28 cellular contexts compared by ENCODE assay signal in the genomic region with DNA sequence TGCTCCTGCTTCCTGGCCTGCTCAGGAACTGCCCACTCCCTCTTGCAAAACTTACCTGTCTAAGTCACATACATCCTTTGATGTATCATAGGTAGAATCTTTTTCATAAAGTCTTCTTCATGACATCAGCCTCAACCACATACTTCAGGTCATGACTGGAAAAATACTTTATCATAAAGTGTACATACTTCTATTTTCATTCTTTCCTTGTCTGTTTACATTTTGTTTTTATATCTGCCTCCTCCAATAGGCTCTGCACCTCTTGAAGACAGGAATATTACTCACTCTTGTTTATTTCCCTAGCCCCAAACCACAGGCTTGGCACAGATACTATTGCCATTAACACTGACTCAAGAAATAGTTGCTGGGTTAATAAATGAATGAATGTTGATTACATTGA. TPM values are rescaled to one million over a fixed set of nuclear protein-coding genes. Genes with fewer than 3 reads are reported as not detected.
A peak's percentile ranks its signal among the peaks of the same experiment; 100 is the strongest.
DNase-seq lines count a peak whose midpoint lies in the region; ATAC-seq, FAIRE-seq and TF ChIP-seq lines count a peak whose summit lies in the region.
"Had no signal": no experiment of that assay in that cellular context is flagged by ENCODE, and none has a peak within 500 bp of the region (broad histone marks: within the 10 kb centered on the region; RNA-seq: fewer than 3 reads in every experiment).

No MANE protein-coding gene starts in this region.

- DNase-seq in EH (ENCODE audit: low read depth): peak; percentile 1
- peak; percentile 47 for DNase-seq in MG63
- peak; percentile 25 for DNase-seq in astrocyte of the hippocampus (ENCODE audit: low read depth, low spot score)
- peak; percentile 28 for DNase-seq in keratinocyte (ENCODE audit: low read depth, low spot score)
- no peak for DNase-seq in dedifferentiated amniotic fluid mesenchymal stem cell (ENCODE audit: extremely low spot score)
- DNase-seq in mesenteric fat pad (ENCODE audit: low spot score): no peak
- no peak for DNase-seq in MM.1S
- DNase-seq: activated CD4-positive, alpha-beta T cell treated with anti-CD3 and anti-CD28 coated beads, Interleukin-2, amount 50 U/mL, for 4 hours; activated naive CD4-positive, alpha-beta T cell treated with anti-CD3 and anti-CD28 coated beads, Interleukin-2, amount 50 U/mL, for 16 hours; anterior cingulate cortex; Calu3; DND-41; foreskin melanocyte; left lung; midbrain; NCI-H1694; NCI-H2171; NCI-H524 treated with DMSO at 0.1 percent for 48 hours; ovary; spleen; stimulated activated CD4-positive, alpha-beta T cell treated with anti-CD3 and anti-CD28 coated beads, Interleukin-2, amount 100 ng/mL, for 48 hours had no signal

- no peak overlapping the region for H3K9ac ChIP-seq in keratinocyte (ENCODE audit: control insufficient read depth, extremely low read depth, insufficient read depth, low read length)
- no peak overlapping the region for H3K9ac ChIP-seq in MM.1S (ENCODE audit: low read length)
- H3K9ac ChIP-seq: KMS-11 had no signal

- H3K27ac ChIP-seq in keratinocyte (ENCODE audit: control insufficient read depth, insufficient read depth, low read length): no peak overlapping the region
- no peak overlapping the region for H3K27ac ChIP-seq in MM.1S (ENCODE audit: low read length)
- H3K27ac ChIP-seq: KMS-11, left lung, ovary, spleen had no signal

- no peaks in the 10 kb centered on the region for H3K9me1 ChIP-seq in keratinocyte (ENCODE audit: control insufficient read depth, extremely low read depth, insufficient read depth, low read length)

- no peak overlapping the region for H2AFZ ChIP-seq in keratinocyte (ENCODE audit: control insufficient read depth, low read length)
- no peak overlapping the region for H2AFZ ChIP-seq in MM.1S (ENCODE audit: low read length)

- no peaks in the 10 kb centered on the region for H3F3A ChIP-seq in MM.1S (ENCODE audit: insufficient read depth, low read length)

- H3K4me3 ChIP-seq in MG63: no peak overlapping the region
- no peak overlapping the region for H3K4me3 ChIP-seq in keratinocyte (ENCODE audit: control insufficient read depth in 2 of 3, extremely low read depth in 1 of 3, insufficient read depth in 2 of 3, low read depth in 1 of 3, low read length in 3 of 3)
- H3K4me3 ChIP-seq in MM.1S (ENCODE audit: low read length): no peak overlapping the region
- H3K4me3 ChIP-seq: left lung, ovary, spleen had no signal

- ATAC-seq in HG03045 (IDR thresholded peaks at IDR 0.05; ENCODE audit: unreplicated experiment): no peak
- ATAC-seq: left lung; natural killer cell treated with Interleukin-12 subunit alpha and Interleukin-12 subunit beta and Interleukin-15 and Interleukin-18, amount 100 ng/mL, for 72 hours; SK-N-SH treated with all-trans-retinoic acid at 6 μM for 48 hours; stimulated activated effector memory CD8-positive, alpha-beta T cell treated with anti-CD3 and anti-CD28 coated beads, Interleukin-12 subunit alpha, Interleukin-12 subunit beta, amount 100 ng/mL, for 72 hours had no signal

- H3K4me1 ChIP-seq in keratinocyte (ENCODE audit: control insufficient read depth, extremely low read depth, insufficient read depth, low read length) (no peaks in the 10 kb centered on the region), MM.1S (ENCODE audit: low read length) (no peaks in the 10 kb centered on the region)
- H3K4me1 ChIP-seq: left lung, spleen had no signal

- H3K9me2 ChIP-seq in MM.1S (replicated peaks; ENCODE audit: insufficient read depth, low read length): no peaks in the 10 kb centered on the region

- dilution Hi-C loops in keratinocyte (cut with MboI; ENCODE audit: extremely low pct_ligation_motif_present, low sequenced_read_pairs): no loop called here

- TF ChIP-seq CTCF in keratinocyte (optimal IDR thresholded peaks at IDR 0.05 in 1 of 3, IDR thresholded peaks at IDR 0.05 in 1 of 3, conservative IDR thresholded peaks at IDR 0.05 in 1 of 3; ENCODE audit: extremely low read depth in 1 of 3, insufficient read depth in 2 of 3, low read length in 3 of 3) (no peak), MM.1S (IDR thresholded peaks at IDR 0.05; ENCODE audit: low read length) (no peak)

- no peaks in the 10 kb centered on the region for H4K20me1 ChIP-seq in keratinocyte (ENCODE audit: control insufficient read depth, extremely low read depth, insufficient read depth, low read length)
- H4K20me1 ChIP-seq in MM.1S (ENCODE audit: insufficient read depth, low read length): no peaks in the 10 kb centered on the region

- H3K4me2 ChIP-seq in keratinocyte (ENCODE audit: control insufficient read depth, extremely low read depth, insufficient read depth, low read depth, low read length) (no peak overlapping the region), MM.1S (ENCODE audit: low read depth, low read length) (no peak overlapping the region)
- H3K4me2 ChIP-seq: KMS-11 had no signal

- H3K79me2 ChIP-seq in keratinocyte (ENCODE audit: control insufficient read depth, insufficient read depth, low read length) (no peaks in the 10 kb centered on the region), MM.1S (ENCODE audit: low read length) (no peaks in the 10 kb centered on the region)

- no peak for FAIRE-seq in keratinocyte (lab: Jason Lieb, UNC)
- FAIRE-seq: GM12892 had no signal

- no peaks in the 10 kb centered on the region for H3K9me3 ChIP-seq in MG63
- H3K9me3 ChIP-seq in keratinocyte (ENCODE audit: control insufficient read depth, low read depth, low read length): no peaks in the 10 kb centered on the region
- no peaks in the 10 kb centered on the region for H3K9me3 ChIP-seq in MM.1S (replicated peaks; ENCODE audit: insufficient read depth, low read length)
- H3K9me3 ChIP-seq: left lung, ovary, spleen had no signal

- H3K36me3 ChIP-seq in MG63 (no peaks in the 10 kb centered on the region), keratinocyte (ENCODE audit: control insufficient read depth in 2 of 2, extremely low read depth in 1 of 2, insufficient read depth in 2 of 2, low read length in 2 of 2) (no peaks in the 10 kb centered on the region), MM.1S (replicated peaks; ENCODE audit: insufficient read depth, low read length) (no peaks in the 10 kb centered on the region)
- H3K36me3 ChIP-seq: left lung, ovary, spleen had no signal

- H3K27me3 ChIP-seq in MG63 (no peaks in the 10 kb centered on the region), keratinocyte (ENCODE audit: control insufficient read depth, extremely low read depth, insufficient read depth, low read length) (no peaks in the 10 kb centered on the region), MM.1S (replicated peaks; ENCODE audit: insufficient read depth, low read length) (no peaks in the 10 kb centered on the region)
- H3K27me3 ChIP-seq: left lung, ovary, spleen had no signal

RNA-seq across cellular contexts. Expression of gene ZNF804A, which starts 43.6 kb away (rescaled TPM):
- total RNA-seq in MG63 (2014; rRNA removed; shearing (Covaris generic); ENCODE audit: low replicate concordance): 0.76 and 3.6 TPM in 2 replicates
- 0.05 to 0.08 TPM (median 0.06 TPM) in 3 replicates for polyA plus RNA-seq in keratinocyte
- polyA plus RNA-seq in keratinocyte (2011; ENCODE audit: low read depth): 0.87 TPM
- polyA plus RNA-seq in keratinocyte (2011; cell fraction: cytosol; rRNA removed): 0.05 and 0.10 TPM in 2 replicates
- polyA plus RNA-seq in keratinocyte (2011; cell fraction: nucleus; rRNA removed): 0.09 TPM in 1 of 2 replicates, not detected in the other
- 0.02 and 0.13 TPM in 2 replicates for polyA plus RNA-seq in keratinocyte (2012; ENCODE audit: low replicate concordance)
- 0.10 to 0.13 TPM in 2 of 3 replicates, not detected in the other for polyA minus RNA-seq in keratinocyte
- not detected for polyA minus RNA-seq in keratinocyte (2011; cell fraction: cytosol; rRNA and poly(A)+ RNA removed)
- 0.11 and 0.23 TPM in 2 replicates for polyA minus RNA-seq in keratinocyte (2011; cell fraction: nucleus; rRNA and poly(A)+ RNA removed)
- total RNA-seq in mesenteric fat pad: not detected
- total RNA-seq: activated T-helper 1 cell treated with anti-CD3 and anti-CD28 coated beads, Interleukin-12 subunit alpha, Interleukin-12 subunit beta, Interleukin-2, Interleukin-4 antibody, amounts not matched to agents 30 ng/mL and 10 ng/mL and 1 ng/mL, durations not matched to agents 14 hours and 24 hours and 36 hours had no signal

Comparison
In these comparisons a context has a peak if more than half of its experiments do, and no peak if none do; other contexts are left out.
1. DNase-seq: peak in EH (single experiment), MG63 (single experiment), astrocyte of the hippocampus (single experiment) and keratinocyte (single experiment); none in dedifferentiated amniotic fluid mesenchymal stem cell (single experiment), mesenteric fat pad (single experiment) and MM.1S (single experiment).